ENCODE assay signal across 32 cellular contexts in genomic region chr13:97346561-97347254, GRCh38.
"Had no signal": no experiment of that assay in that cellular context is flagged by ENCODE, and none has a peak within 500 bp of the region (broad histone marks: within the 10 kb centered on the region; RNA-seq: fewer than 3 reads in every experiment).

No MANE protein-coding gene starts in this region.

- H3K27me3 ChIP-seq: pancreas, sigmoid colon, stomach, suprapubic skin had no signal

- H3K4me1 Mint-ChIP-seq: immature natural killer cell, mesothelial cell of epicardium had no signal

- H3K27me3 Mint-ChIP-seq: activated T-cell treated with anti-CD3 and anti-CD28 coated beads, Interleukin-2, amount 50 U/mL, for 24 hours; activated T-helper 17 cell treated with anti-CD3 and anti-CD28 coated beads, Interleukin-2, amount 50 U/mL, for 72 hours; naive thymus-derived CD4-positive, alpha-beta T cell; type B pancreatic cell had no signal

- H3K4me3 Mint-ChIP-seq: activated T-cell treated with anti-CD3 and anti-CD28 coated beads, Interleukin-2, amount 50 U/mL, for 24 hours; activated T-helper 17 cell treated with anti-CD3 and anti-CD28 coated beads, Interleukin-2, amount 50 U/mL, for 72 hours; immature natural killer cell; mesothelial cell of epicardium; naive thymus-derived CD4-positive, alpha-beta T cell; stimulated activated effector memory CD8-positive, alpha-beta T cell treated with anti-CD3 and anti-CD28 coated beads, Interleukin-12 subunit alpha, Interleukin-12 subunit beta, amount 100 ng/mL, for 72 hours; T-helper 2 cell treated with Interferon-gamma antibody and Interleukin-4, amounts not matched to agents 5 μg/mL and 100 μg/mL, for 36 hours; type B pancreatic cell had no signal

- H3K4me1 ChIP-seq: prostate gland had no signal

- H3K4me3 ChIP-seq: pancreas, prostate gland, sigmoid colon, stomach, suprapubic skin had no signal

- H3K27ac ChIP-seq: pancreas, prostate gland, stomach, suprapubic skin had no signal

- FAIRE-seq: kidney, pancreas, small intestine had no signal

- H3K9me3 Mint-ChIP-seq: activated T-cell treated with anti-CD3 and anti-CD28 coated beads, Interleukin-2, amount 50 U/mL, for 24 hours; activated T-helper 17 cell treated with anti-CD3 and anti-CD28 coated beads, Interleukin-2, amount 50 U/mL, for 72 hours; immature natural killer cell; naive thymus-derived CD4-positive, alpha-beta T cell; stimulated activated effector memory CD8-positive, alpha-beta T cell treated with anti-CD3 and anti-CD28 coated beads, Interleukin-12 subunit alpha, Interleukin-12 subunit beta, amount 100 ng/mL, for 72 hours; T-helper 2 cell treated with Interferon-gamma antibody and Interleukin-4, amounts not matched to agents 5 μg/mL and 100 μg/mL, for 36 hours had no signal

- H3K36me3 ChIP-seq: prostate gland had no signal

- H3K9me3 ChIP-seq: pancreas, prostate gland had no signal

- DNase-seq: activated CD4-positive, alpha-beta T cell treated with anti-CD3 and anti-CD28 coated beads for 4 hours; activated CD4-positive, alpha-beta T cell treated with anti-CD3 and anti-CD28 coated beads, Interleukin-2, amount 50 U/mL, for 4 hours; activated CD8-positive, alpha-beta memory T cell treated with anti-CD3 and anti-CD28 coated beads for 24 hours; activated gamma-delta T cell treated with Interleukin-2 at 50 U/mL for 16 hours; activated naive CD4-positive, alpha-beta T cell treated with anti-CD3 and anti-CD28 coated beads, Interleukin-2, amount 50 U/mL, for 16 hours; activated T-cell treated with anti-CD3 and anti-CD28 coated beads, Interleukin-2, amount 50 U/mL, for 24 hours; amniotic stem cell; caudate nucleus; cortex of kidney; foreskin fibroblast; head of caudate nucleus; hippocampal formation; immature natural killer cell; kidney; left colon; mammary epithelial cell; naive thymus-derived CD4-positive, alpha-beta T cell; nucleus accumbens; retina; sigmoid colon; small intestine; stimulated activated CD4-positive, alpha-beta T cell treated with anti-CD3 and anti-CD28 coated beads, Interleukin-4, amount 100 ng/mL, for 24 hours; stomach had no signal

- ATAC-seq: activated T-helper 17 cell treated with anti-CD3 and anti-CD28 coated beads, Interleukin-2, amount 50 U/mL, for 72 hours; esophagus mucosa; left colon; naive thymus-derived CD4-positive, alpha-beta T cell; pancreas; stimulated activated effector memory CD8-positive, alpha-beta T cell treated with anti-CD3 and anti-CD28 coated beads, Interleukin-12 subunit alpha, Interleukin-12 subunit beta, amount 100 ng/mL, for 72 hours had no signal

- H3K27ac Mint-ChIP-seq: activated T-cell treated with anti-CD3 and anti-CD28 coated beads, Interleukin-2, amount 50 U/mL, for 24 hours; activated T-helper 17 cell treated with anti-CD3 and anti-CD28 coated beads, Interleukin-2, amount 50 U/mL, for 72 hours; mesothelial cell of epicardium; naive thymus-derived CD4-positive, alpha-beta T cell; stimulated activated effector memory CD8-positive, alpha-beta T cell treated with anti-CD3 and anti-CD28 coated beads, Interleukin-12 subunit alpha, Interleukin-12 subunit beta, amount 100 ng/mL, for 72 hours; T-helper 2 cell treated with Interferon-gamma antibody and Interleukin-4, amounts not matched to agents 5 μg/mL and 100 μg/mL, for 36 hours had no signal
